17 cellular contexts compared by ENCODE assay signal in the genomic region with DNA sequence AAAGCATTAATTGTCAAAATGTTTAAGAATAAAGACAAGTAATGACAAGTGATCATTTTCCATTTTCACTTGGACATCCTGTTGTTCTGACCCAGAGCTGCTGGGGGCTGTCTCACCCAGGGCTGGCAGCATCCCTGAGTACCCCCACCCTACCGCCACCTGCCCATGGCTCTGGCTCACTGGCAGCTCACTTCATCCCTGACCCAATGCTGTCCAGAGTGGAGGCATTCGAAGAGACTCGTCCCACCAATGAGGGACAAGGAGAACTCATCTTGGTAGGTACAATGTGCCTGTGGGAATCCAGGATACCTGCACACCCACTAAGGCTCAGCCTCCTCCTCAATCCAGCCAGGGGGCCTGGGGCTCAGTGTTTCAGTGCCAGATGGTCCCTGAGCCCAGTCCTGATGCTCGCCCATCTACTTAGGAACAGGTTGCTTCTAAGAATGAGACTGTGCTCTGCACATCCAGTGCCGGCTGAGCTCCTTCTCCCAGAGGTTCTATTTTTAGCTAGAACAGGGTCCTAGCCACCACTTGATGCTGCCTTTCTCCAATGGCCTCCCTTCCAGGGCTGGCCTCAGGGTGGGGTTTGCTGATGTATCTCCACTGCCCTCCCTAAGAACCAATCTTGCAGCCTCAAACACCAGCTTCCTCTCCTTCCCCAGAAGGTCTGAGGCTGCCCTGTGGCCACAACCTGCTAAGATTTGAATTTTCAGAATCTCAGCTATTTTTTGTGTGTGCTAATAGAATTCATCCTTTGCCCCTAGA.
"Had no signal": no experiment of that assay in that cellular context is flagged by ENCODE, and none has a peak within 500 bp of the region (broad histone marks: within the 10 kb centered on the region; RNA-seq: fewer than 3 reads in every experiment).

No MANE protein-coding gene starts in this region.

- H3K9me3 Mint-ChIP-seq: activated naive CD8-positive, alpha-beta T cell treated with anti-CD3 and anti-CD28 coated beads, Interleukin-2, amount 10 ng/mL, durations not matched to agents 7 days and 5 days; activated T-helper 17 cell treated with anti-CD3 and anti-CD28 coated beads, Interleukin-2, amount 50 U/mL, for 72 hours; natural killer cell; T-cell had no signal

- H3K4me3 Mint-ChIP-seq: activated naive CD8-positive, alpha-beta T cell treated with anti-CD3 and anti-CD28 coated beads, Interleukin-2, amount 10 ng/mL, durations not matched to agents 7 days and 5 days; activated T-helper 17 cell treated with anti-CD3 and anti-CD28 coated beads, Interleukin-2, amount 50 U/mL, for 72 hours; natural killer cell; T-cell had no signal

- H3K36me3 Mint-ChIP-seq: natural killer cell, T-cell had no signal

- H3K27ac ChIP-seq: esophagus muscularis mucosa, hepatocyte, neutrophil, parathyroid adenoma had no signal

- H3K9ac ChIP-seq: parathyroid adenoma had no signal

- H2AFZ ChIP-seq: hepatocyte, parathyroid adenoma had no signal

- DNase-seq: activated CD4-positive, alpha-beta T cell treated with anti-CD3 and anti-CD28 coated beads, Interleukin-2, amount 50 U/mL, for 4 hours; activated CD4-positive, CD25-positive, alpha-beta regulatory T cell treated with anti-CD3 and anti-CD28 coated beads, Interleukin-2, amount 50 U/mL, for 72 hours; activated naive CD4-positive, alpha-beta T cell; activated naive CD8-positive, alpha-beta T cell treated with anti-CD3 and anti-CD28 coated beads, Interleukin-2, amount 10 ng/mL, durations not matched to agents 7 days and 5 days; activated T-cell treated with anti-CD3 and anti-CD28 coated beads, Interleukin-2, amount 50 U/mL, for 1 hour; amygdala; natural killer cell; stimulated activated CD4-positive, alpha-beta T cell treated with anti-CD3 and anti-CD28 coated beads, Interleukin-4, amount 100 ng/mL, for 4 hours; stimulated activated naive CD4-positive, alpha-beta T cell; T-cell had no signal

- H3K27me3 ChIP-seq: esophagus muscularis mucosa, hepatocyte had no signal

- H3K27ac Mint-ChIP-seq: activated naive CD8-positive, alpha-beta T cell treated with anti-CD3 and anti-CD28 coated beads, Interleukin-2, amount 10 ng/mL, durations not matched to agents 7 days and 5 days; activated T-helper 17 cell treated with anti-CD3 and anti-CD28 coated beads, Interleukin-2, amount 50 U/mL, for 72 hours; natural killer cell; T-cell had no signal

- H3K4me2 ChIP-seq: hepatocyte had no signal

- H3K4me1 Mint-ChIP-seq: activated T-helper 17 cell treated with anti-CD3 and anti-CD28 coated beads, Interleukin-2, amount 50 U/mL, for 72 hours; natural killer cell; T-cell had no signal

- H3K27me3 Mint-ChIP-seq: activated naive CD8-positive, alpha-beta T cell treated with anti-CD3 and anti-CD28 coated beads, Interleukin-2, amount 10 ng/mL, durations not matched to agents 7 days and 5 days; T-cell had no signal

- H3K79me2 ChIP-seq: hepatocyte, parathyroid adenoma had no signal

- H3K9me3 ChIP-seq: esophagus muscularis mucosa, neutrophil had no signal

- H3K36me3 ChIP-seq: esophagus muscularis mucosa, neutrophil had no signal

- ATAC-seq: activated T-helper 17 cell treated with anti-CD3 and anti-CD28 coated beads, Interleukin-2, amount 50 U/mL, for 72 hours; natural killer cell; sciatic nerve; T-cell had no signal

- H3K4me1 ChIP-seq: parathyroid adenoma had no signal

- H3K4me3 ChIP-seq: esophagus muscularis mucosa, hepatocyte, lung had no signal
